Comparison of ENCODE assay signal across 8 cellular contexts in genomic region chr5:178206166-178207101, GRCh38. TPM values are rescaled to one million over a fixed set of nuclear protein-coding genes. Genes with fewer than 3 reads are reported as not detected.
DNase-seq lines count a peak whose midpoint lies in the region; ATAC-seq and TF ChIP-seq lines count a peak whose summit lies in the region.

No MANE protein-coding gene starts in this region.

- peak overlapping the region; percentile 65 for H3K4me3 ChIP-seq in CD8-positive, alpha-beta T cell (ENCODE audit: low read depth, low read length)
- H3K4me3 ChIP-seq in NT2/D1 (ENCODE audit: insufficient read length, low read depth) (peak overlapping the region; percentile 90), endocrine pancreas (ENCODE audit: control insufficient read depth, insufficient read depth, low read length) (peak overlapping the region; percentile 83)

- POLR2A ChIA-PET in CD8-positive, alpha-beta T cell (lab: Charles Lee) = interaction anchor here (1.1 to 3.3 kb wide), 2 partner anchors 9 to 15 kb away, joined by 4 to 25 read pairs; no protein-coding TSS in a partner anchor

- peak overlapping the region; percentile 73 for H3K27ac Mint-ChIP-seq in CD8-positive, alpha-beta T cell
- peak overlapping the region; percentile 48 for H3K27ac Mint-ChIP-seq in neural crest cell (ENCODE audit: unreplicated experiment)

- peaks cover 50% of the 10 kb centered on the region for H3K4me1 Mint-ChIP-seq in CD8-positive, alpha-beta T cell (ENCODE audit: low read depth)
- H3K4me1 Mint-ChIP-seq in neural crest cell = peaks cover 57% of the 10 kb centered on the region

- no peak for TF ChIP-seq CTCF in CD8-positive, alpha-beta T cell (IDR thresholded peaks at IDR 0.05)
- TF ChIP-seq CTCF in neural crest cell (conservative IDR thresholded peaks at IDR 0.05) = no peak

- DNase-seq in CD8-positive, alpha-beta T cell = no peak
- DNase-seq in NT2/D1 (ENCODE audit: low read depth, low spot score) (no peak), neural crest cell (ENCODE audit: low read depth, low spot score) (no peak), NCI-H1694 (lab: John Stamatoyannopoulos, UW) (no peak), iPS-NIHi11 (ENCODE audit: low spot score) (no peak), cerebellar cortex (ENCODE audit: low spot score) (no peak)

- peak overlapping the region; percentile 78 for H3K4me3 Mint-ChIP-seq in CD8-positive, alpha-beta T cell
- peak overlapping the region; percentile 95 for H3K4me3 Mint-ChIP-seq in neural crest cell

- no peaks in the 10 kb centered on the region for H3K27me3 Mint-ChIP-seq in CD8-positive, alpha-beta T cell (ENCODE audit: low read depth)
- H3K27me3 Mint-ChIP-seq in neural crest cell (ENCODE audit: low read depth) = peaks cover 51% of the 10 kb centered on the region

- H3K27me3 ChIP-seq in CD8-positive, alpha-beta T cell (ENCODE audit: insufficient read depth, low read length) = no peaks in the 10 kb centered on the region
- H3K27me3 ChIP-seq in NT2/D1 (ENCODE audit: insufficient read depth, insufficient read length) (no peaks in the 10 kb centered on the region), endocrine pancreas (ENCODE audit: control insufficient read depth, insufficient read depth, low read length) (no peaks in the 10 kb centered on the region)

- H3K36me3 ChIP-seq in CD8-positive, alpha-beta T cell (ENCODE audit: insufficient read depth, low read length) = peaks cover 47% of the 10 kb centered on the region
- peaks cover 61% of the 10 kb centered on the region for H3K36me3 ChIP-seq in NT2/D1 (ENCODE audit: insufficient read depth, insufficient read length, low read length)
- H3K36me3 ChIP-seq in endocrine pancreas (ENCODE audit: control insufficient read depth, insufficient read depth, low read length) = peaks cover 11% of the 10 kb centered on the region

- peaks cover 56% of the 10 kb centered on the region for H3K36me3 Mint-ChIP-seq in CD8-positive, alpha-beta T cell
- peaks cover 64% of the 10 kb centered on the region for H3K36me3 Mint-ChIP-seq in neural crest cell (ENCODE audit: low read depth)

- no peaks in the 10 kb centered on the region for H3K9me3 Mint-ChIP-seq in CD8-positive, alpha-beta T cell
- no peaks in the 10 kb centered on the region for H3K9me3 Mint-ChIP-seq in neural crest cell

- CTCF ChIA-PET in CD8-positive, alpha-beta T cell (lab: Charles Lee) = interaction anchor here (0.5 to 2.2 kb wide), 4 partner anchors 9 to 352 kb away, joined by 3 to 8 read pairs (median 3); no protein-coding TSS in a partner anchor

- H3K9ac ChIP-seq in NT2/D1 (ENCODE audit: insufficient read length, low read depth) (peak overlapping the region; percentile 99), endocrine pancreas (ENCODE audit: control insufficient read depth, insufficient read depth, low read length) (no peak overlapping the region)

- intact Hi-C loops in CD8-positive, alpha-beta T cell (cut with DNase I, micrococcal nuclease) = no loop called here

- H3K4me1 ChIP-seq in CD8-positive, alpha-beta T cell (ENCODE audit: insufficient read depth, low read length) = peaks cover 28% of the 10 kb centered on the region
- H3K4me1 ChIP-seq in NT2/D1 (ENCODE audit: insufficient read depth, insufficient read length) (peaks cover 8% of the 10 kb centered on the region), endocrine pancreas (ENCODE audit: control insufficient read depth, insufficient read depth, low read length) (no peaks in the 10 kb centered on the region)

- ATAC-seq in CD8-positive, alpha-beta T cell = no peak
- no peak for ATAC-seq in GM21381 (IDR thresholded peaks at IDR 0.05; ENCODE audit: unreplicated experiment)

- no peaks in the 10 kb centered on the region for H3K9me3 ChIP-seq in CD8-positive, alpha-beta T cell (ENCODE audit: low read length)
- no peaks in the 10 kb centered on the region for H3K9me3 ChIP-seq in NT2/D1 (ENCODE audit: insufficient read depth, low read length)
- H3K9me3 ChIP-seq in endocrine pancreas (ENCODE audit: control insufficient read depth, low read length) = no peaks in the 10 kb centered on the region

- no peak overlapping the region for H3K27ac ChIP-seq in CD8-positive, alpha-beta T cell (ENCODE audit: low read depth, low read length)

RNA-seq across cellular contexts. Expression of gene HNRNPAB, which starts 2.1 kb away (rescaled TPM):
- total RNA-seq in CD8-positive, alpha-beta T cell = 10 to 100 TPM; 67.3 to 76.2 TPM
- 464 and 466 TPM in 2 replicates for total RNA-seq in neural crest cell

RNA-seq across cellular contexts. Expression of gene GMCL2, which starts 19.3 kb away (rescaled TPM):
- not detected for total RNA-seq in CD8-positive, alpha-beta T cell
- total RNA-seq in neural crest cell = not detected in 2 replicates

RNA-seq across cellular contexts. Expression of gene PHYKPL, which starts 26.2 kb away (rescaled TPM):
- 10 to 100 TPM; 82.8 to 90.3 TPM for total RNA-seq in CD8-positive, alpha-beta T cell
- total RNA-seq in neural crest cell = 53.9 and 55.7 TPM in 2 replicates

RNA-seq across cellular contexts. Expression of gene NHP2, which starts 52.7 kb away (rescaled TPM):
- total RNA-seq in CD8-positive, alpha-beta T cell = 10 to 100 TPM; 48.8 to 49.6 TPM
- 169 and 174 TPM in 2 replicates for total RNA-seq in neural crest cell
